2 cellular contexts compared by ENCODE assay signal in genomic region chr20:16760431-16761304, GRCh38.
TF ChIP-seq lines count a peak whose summit lies in the region.

No MANE protein-coding gene starts in this region.

TF ChIP-seq in A549, 52 proteins besides CTCF, POLR2A, EP300 and RAD21 (continued from another document):
- TF ChIP-seq ELK1 (IDR thresholded peaks at IDR 0.05; ENCODE audit: low read depth, low read length) (no peak), E2F6 (IDR thresholded peaks at IDR 0.05; ENCODE audit: borderline replicate concordance, low read depth) (no peak), FOXS1 (CRISPR knock-in tag; IDR thresholded peaks at IDR 0.05) (no peak), JUNB (IDR thresholded peaks at IDR 0.05) (no peak), RNF2 (IDR thresholded peaks at IDR 0.05; ENCODE audit: borderline replicate concordance, low read depth) (no peak), USF2 (IDR thresholded peaks at IDR 0.05) (no peak)

TF ChIP-seq in HCT116, 20 proteins besides CTCF, POLR2A, EP300 and RAD21 (continued from another document):
- TF ChIP-seq SRF (IDR thresholded peaks at IDR 0.05; ENCODE audit: low read depth) = no peak
- TF ChIP-seq POLR2AphosphoS5 (IDR thresholded peaks at IDR 0.05; ENCODE audit: low read depth, low read length) = no peak
- TF ChIP-seq ZFX (IDR thresholded peaks at IDR 0.05) = no peak
- TF ChIP-seq MAX (IDR thresholded peaks at IDR 0.05) = no peak
- TF ChIP-seq TCF7L2 (IDR thresholded peaks at IDR 0.05; ENCODE audit: borderline replicate concordance, extremely low read depth, insufficient read depth, insufficient read length) = no peak
- no peak for TF ChIP-seq ATF3 (IDR thresholded peaks at IDR 0.05)
- TF ChIP-seq EGR1 (IDR thresholded peaks at IDR 0.05; ENCODE audit: low read depth) = no peak
- no peak for TF ChIP-seq REST (IDR thresholded peaks at IDR 0.05; ENCODE audit: low read depth)
- TF ChIP-seq FOSL1 (IDR thresholded peaks at IDR 0.05; ENCODE audit: low read depth) = no peak
TF ChIP-seq in HCT116: peak in this region for 0.
